Comparison of ENCODE assay signal across 18 cellular contexts in the genomic region with DNA sequence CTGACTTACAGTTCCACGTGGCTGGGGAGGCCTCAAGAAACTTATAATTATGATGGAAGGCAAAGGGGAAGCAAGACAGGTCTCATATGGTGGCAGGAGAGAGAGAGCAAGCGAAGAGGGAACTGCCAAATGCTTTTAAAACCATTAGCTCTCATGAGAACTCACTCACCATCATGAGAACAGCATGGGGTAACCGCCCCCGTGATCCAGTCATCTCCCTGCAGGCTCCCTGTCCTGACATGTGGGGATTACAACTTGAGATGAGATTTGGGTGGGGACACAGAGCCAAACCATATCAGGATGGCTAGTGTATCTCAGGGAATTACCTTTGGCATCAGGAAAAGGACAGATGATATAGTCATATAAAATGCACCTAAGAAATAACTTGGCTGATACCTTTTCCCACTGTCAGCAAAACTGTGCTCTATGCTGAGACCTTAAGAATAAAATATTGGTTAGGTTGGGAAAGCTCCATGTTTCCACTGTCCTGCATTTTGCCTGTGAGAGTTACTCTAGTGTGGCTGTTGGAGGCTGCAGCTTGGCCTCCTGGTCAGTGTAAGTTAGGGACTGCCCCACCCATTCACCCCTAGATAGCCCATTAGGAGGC.
DNase-seq lines count a peak whose midpoint lies in the region; ATAC-seq and TF ChIP-seq lines count a peak whose summit lies in the region.
"Had no signal": no experiment of that assay in that cellular context is flagged by ENCODE, and none has a peak within 500 bp of the region (broad histone marks: within the 10 kb centered on the region; RNA-seq: fewer than 3 reads in every experiment).

No MANE protein-coding gene starts in this region.

- H3K27ac ChIP-seq in angular gyrus (ENCODE audit: low read depth, low read length) (peak overlapping the region; percentile 98), foreskin keratinocyte (no peak overlapping the region), temporal lobe (ENCODE audit: low read depth, low read length) (peak overlapping the region; percentile 99), transverse colon (no peak overlapping the region)

- in situ Hi-C loops in transverse colon (cut with MboI; ENCODE audit: low pct_ligation_motif_present in 1 of 4, low pct_unique_long_range_greater_than_20kb in 1 of 4, low sequenced_read_pairs in 3 of 4), result no loop called here

- no peak overlapping the region for H3K4me3 ChIP-seq in transverse colon
- H3K4me3 ChIP-seq: GM23338 had no signal

- TF ChIP-seq EP300 in transverse colon (IDR thresholded peaks at IDR 0.05; ENCODE audit: low read depth), result no peak

- POLR2A ChIA-PET in GM10248 (lab: Yijun Ruan, JAX), result no interaction called here

- TF ChIP-seq POLR2A in transverse colon (IDR thresholded peaks at IDR 0.05), result no peak

- CTCF ChIA-PET in GM10248 (lab: Yijun Ruan, JAX), result no interaction called here

- intact Hi-C loops in transverse colon (cut with DNase I; ENCODE audit: low total_unique reads), result no loop called here

- H3K9me3 ChIP-seq in transverse colon, result no peaks in the 10 kb centered on the region

- no peak for TF ChIP-seq CTCF in foreskin keratinocyte (conservative IDR thresholded peaks at IDR 0.05)
- no peak for TF ChIP-seq CTCF in transverse colon (IDR thresholded peaks at IDR 0.05)
- no peak for TF ChIP-seq CTCF in GM10248 (IDR thresholded peaks at IDR 0.05; ENCODE audit: control extremely low read depth, extremely low read depth, low read depth, missing control alignments)

- H3K4me1 ChIP-seq in foreskin keratinocyte, result no peaks in the 10 kb centered on the region
- H3K4me1 ChIP-seq in transverse colon, result peaks cover 0 to 1% (median under 1%) of the 10 kb centered on the region in 4 donors

- no peaks in the 10 kb centered on the region for H3K36me3 ChIP-seq in transverse colon

- WGBS in transverse colon (ENCODE audit: low coverage in 1 of 2), 2 donors, result 69 to 76% methylated on average over 4 of the region's 4 CpGs

- ATAC-seq in foreskin keratinocyte (peak; percentile 29), GM19455 (IDR thresholded peaks at IDR 0.05; ENCODE audit: unreplicated experiment) (no peak)
- ATAC-seq: GM23338 had no signal

- peak; percentile 5 for DNase-seq in NCI-H2171 treated with DMSO at 0.1 percent for 48 hours (lab: John Stamatoyannopoulos, UW)
- DNase-seq in NCI-H2171 (lab: John Stamatoyannopoulos, UW), result no peak
- peak in 1 of 2 donors; percentile 20 for DNase-seq in foreskin keratinocyte
- no peak for DNase-seq in transverse colon
- DNase-seq in GM10248 (ENCODE audit: extremely low spot score), result no peak
- DNase-seq: 8988T, C1 segment of cervical spinal cord, COR-L47, DMS53, KG1, NCI-H1092 treated with DMSO at 0.1 percent for 48 hours, NCI-H1694, NCI-H774, SHP77 treated with DMSO at 0.1 percent for 48 hours had no signal

- H3K27me3 ChIP-seq in foreskin keratinocyte (peaks cover 31% of the 10 kb centered on the region), transverse colon (no peaks in the 10 kb centered on the region)

Comparison
In these comparisons a context has a peak if more than half of its experiments do, and no peak if none do; other contexts are left out.
1. H3K27ac ChIP-seq: peak in angular gyrus (single experiment) and temporal lobe (single experiment); none in foreskin keratinocyte (single experiment) and transverse colon (0 of 4).